Comparison of ENCODE assay signal across 23 cellular contexts in genomic region chr12:125742413-125742812, GRCh38.
"Had no signal": no experiment of that assay in that cellular context is flagged by ENCODE, and none has a peak within 500 bp of the region (broad histone marks: within the 10 kb centered on the region; RNA-seq: fewer than 3 reads in every experiment).

No MANE protein-coding gene starts in this region.

- H3K4me3 Mint-ChIP-seq: activated naive CD8-positive, alpha-beta T cell; brain; effector memory CD8-positive, alpha-beta T cell; naive thymus-derived CD4-positive, alpha-beta T cell; type B pancreatic cell had no signal

- H3K4me1 ChIP-seq: heart right ventricle, parathyroid adenoma, psoas muscle, right atrium auricular region, vagina had no signal

- H3K9me3 Mint-ChIP-seq: type B pancreatic cell had no signal

- H3K79me2 ChIP-seq: parathyroid adenoma had no signal

- H3K36me3 ChIP-seq: cardiac muscle cell, heart right ventricle, right atrium auricular region, thoracic aorta, vagina had no signal

- H3K36me3 Mint-ChIP-seq: activated naive CD8-positive, alpha-beta T cell; brain; type B pancreatic cell had no signal

- ATAC-seq: effector memory CD8-positive, alpha-beta T cell; heart right ventricle; left ventricle myocardium superior; naive thymus-derived CD4-positive, alpha-beta T cell; psoas muscle; stimulated activated naive CD8-positive, alpha-beta T cell treated with anti-CD3 and anti-CD28 coated beads, Interleukin-15, Interleukin-2, amounts not matched to agents 100 U/mL and 50 U/mL, for 24 hours had no signal

- H3K9ac ChIP-seq: parathyroid adenoma had no signal

- H3K27me3 Mint-ChIP-seq: activated naive CD8-positive, alpha-beta T cell; effector memory CD8-positive, alpha-beta T cell; naive thymus-derived CD4-positive, alpha-beta T cell; type B pancreatic cell had no signal

- H3K27me3 ChIP-seq: cardiac muscle cell, heart right ventricle, right atrium auricular region, vagina had no signal

- H3K27ac Mint-ChIP-seq: activated naive CD8-positive, alpha-beta T cell; brain; effector memory CD8-positive, alpha-beta T cell; naive thymus-derived CD4-positive, alpha-beta T cell; type B pancreatic cell had no signal

- H3K4me1 Mint-ChIP-seq: brain; naive thymus-derived CD4-positive, alpha-beta T cell had no signal

- H3K4me3 ChIP-seq: cardiac muscle cell, coronary artery, heart right ventricle, psoas muscle, right atrium auricular region, thoracic aorta, vagina had no signal

- H2AFZ ChIP-seq: parathyroid adenoma had no signal

- DNase-seq: activated CD4-positive, alpha-beta T cell treated with anti-CD3 and anti-CD28 coated beads for 48 hours; activated CD4-positive, alpha-beta T cell treated with anti-CD3 and anti-CD28 coated beads, Interleukin-2, amount 50 U/mL, for 48 hours; activated CD8-positive, alpha-beta memory T cell treated with anti-CD3 and anti-CD28 coated beads for 24 hours; activated effector memory CD4-positive, alpha-beta T cell treated with Interleukin-2 at 50 U/mL for 16 hours; activated naive CD4-positive, alpha-beta T cell treated with Interleukin-2 at 50 U/mL for 16 hours; effector memory CD8-positive, alpha-beta T cell; erythroblast; heart right ventricle; islet precursor cell; left ventricle myocardium superior; naive thymus-derived CD4-positive, alpha-beta T cell; psoas muscle; stimulated activated naive CD8-positive, alpha-beta T cell treated with anti-CD3 and anti-CD28 coated beads, Interleukin-15, Interleukin-2, amounts not matched to agents 100 U/mL and 50 U/mL, for 24 hours had no signal

- H3K9me3 ChIP-seq: psoas muscle, thoracic aorta, vagina had no signal

- H3K27ac ChIP-seq: cardiac muscle cell, coronary artery, heart right ventricle, parathyroid adenoma, psoas muscle, right atrium auricular region, thoracic aorta, vagina, VCaP had no signal
